23 cellular contexts compared by ENCODE assay signal in the genomic region with DNA sequence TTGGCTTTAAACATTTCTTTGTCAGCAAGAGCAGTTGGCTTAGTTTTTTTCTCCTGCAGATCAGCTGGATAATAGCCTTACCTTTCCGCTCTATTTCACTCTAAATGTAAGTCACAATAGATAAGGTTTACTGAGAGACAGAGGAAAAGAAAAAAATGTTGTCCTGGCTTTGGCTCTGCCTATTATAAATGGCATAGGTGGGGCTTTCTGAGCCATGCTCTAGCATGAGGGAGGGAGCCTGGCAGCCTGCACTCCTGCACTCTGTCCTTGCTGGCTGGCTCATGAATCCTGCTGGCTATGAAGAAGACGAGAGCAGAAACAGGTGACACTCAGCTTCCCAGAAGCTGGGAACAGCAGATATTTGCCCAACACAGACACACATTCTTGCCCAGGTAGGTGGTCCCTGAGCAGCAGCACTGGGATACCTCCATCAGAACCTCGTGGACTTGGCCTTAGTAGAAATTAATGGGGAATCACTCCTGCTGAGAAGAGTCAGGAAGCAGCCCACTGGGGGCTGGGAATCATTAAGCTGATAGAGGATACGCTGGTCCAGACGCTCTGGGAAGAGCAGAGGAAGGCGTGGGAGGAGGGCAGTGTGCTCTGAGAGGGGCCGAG.
DNase-seq lines count a peak whose midpoint lies in the region; ATAC-seq and TF ChIP-seq lines count a peak whose summit lies in the region.
"Had no signal": no experiment of that assay in that cellular context is flagged by ENCODE, and none has a peak within 500 bp of the region (broad histone marks: within the 10 kb centered on the region; RNA-seq: fewer than 3 reads in every experiment).

No MANE protein-coding gene starts in this region.

- H3K4me1 ChIP-seq in A673 (ENCODE audit: insufficient read depth, low read length, poor library complexity, severe bottlenecking) (no peaks in the 10 kb centered on the region), body of pancreas (peaks cover 13% of the 10 kb centered on the region)
- H3K4me1 ChIP-seq: BE2C, upper lobe of right lung had no signal

- DNase-seq in A673 (ENCODE audit: low spot score) (peak; percentile 29), NCI-H1694 (lab: John Stamatoyannopoulos, UW) (peak; percentile 26), body of pancreas (peak in 2 of 4 donors; percentile 28 to 61), mesenteric fat pad (ENCODE audit: low spot score) (peak; percentile 37), activated T-cell treated with anti-CD3 and anti-CD28 coated beads for 4 hours (no peak), H7 (no peak)
- no peak for DNase-seq in activated CD4-positive, alpha-beta T cell treated with anti-CD3 and anti-CD28 coated beads for 1 hour
- DNase-seq: activated CD4-positive, alpha-beta T cell treated with anti-CD3 and anti-CD28 coated beads for 48 hours; activated naive CD4-positive, alpha-beta T cell treated with anti-CD3 and anti-CD28 coated beads, Interleukin-2, amount 10 ng/mL, durations not matched to agents 7 days and 5 days; activated T-cell treated with anti-CD3 and anti-CD28 coated beads, Interleukin-2, amount 50 U/mL, for 72 hours; BE2C; DMS153; GF-D8; kidney glomerular epithelial cell; mammary epithelial cell; NCI-H526 treated with DMSO at 0.1 percent for 48 hours; nucleus accumbens; small intestine; stimulated activated CD4-positive, alpha-beta T cell treated with anti-CD3 and anti-CD28 coated beads, Interleukin-1b, Interleukin-23, amount 100 ng/mL, for 48 hours; T-cell; upper lobe of right lung had no signal

- H3K27me3 ChIP-seq in A673 (replicated peaks; ENCODE audit: insufficient read depth, low read depth, low read length, poor library complexity) (peaks cover 5% of the 10 kb centered on the region), body of pancreas (no peaks in the 10 kb centered on the region), H7 (ENCODE audit: control insufficient read depth, insufficient read depth, low read length) (no peaks in the 10 kb centered on the region)
- H3K27me3 ChIP-seq: BE2C, upper lobe of right lung had no signal

- no peak for TF ChIP-seq CTCF in A673 (conservative IDR thresholded peaks at IDR 0.05; ENCODE audit: low read depth, low read length)
- TF ChIP-seq CTCF in body of pancreas (IDR thresholded peaks at IDR 0.05), result no peak

- H3K9me3 ChIP-seq in A673 (ENCODE audit: low read depth, low read length, poor library complexity, severe bottlenecking) (no peaks in the 10 kb centered on the region), body of pancreas (no peaks in the 10 kb centered on the region)
- H3K9me3 ChIP-seq: BE2C, upper lobe of right lung had no signal

- CTCF ChIA-PET in A673 (lab: Charles Lee), result no interaction called here

- TF ChIP-seq POLR2A in body of pancreas (IDR thresholded peaks at IDR 0.05), result no peak

- no peak overlapping the region for H3K4me3 ChIP-seq in A673 (ENCODE audit: low read depth, low read length, poor library complexity, severe bottlenecking)
- no peak overlapping the region for H3K4me3 ChIP-seq in body of pancreas
- H3K4me3 ChIP-seq in H7 (ENCODE audit: insufficient read depth, low read depth, low read length), result no peak overlapping the region
- H3K4me3 ChIP-seq: upper lobe of right lung had no signal

- POLR2A ChIA-PET in A673 (lab: Charles Lee; ENCODE audit: low non-redundant PET), result no interaction called here

- no peaks in the 10 kb centered on the region for H3K36me3 ChIP-seq in A673 (ENCODE audit: insufficient read depth, low read length, poor library complexity, severe bottlenecking)
- H3K36me3 ChIP-seq in body of pancreas (replicated peaks in 1 of 2; ENCODE audit: insufficient read depth in 1 of 2, low read depth in 2 of 2), result no peaks in the 10 kb centered on the region
- no peaks in the 10 kb centered on the region for H3K36me3 ChIP-seq in H7 (replicated peaks; ENCODE audit: control insufficient read depth, insufficient read depth, low read length)
- H3K36me3 ChIP-seq: BE2C, upper lobe of right lung had no signal

- ATAC-seq in body of pancreas, result peak; percentile 74
- ATAC-seq in HG03460 (IDR thresholded peaks at IDR 0.05; ENCODE audit: unreplicated experiment), result no peak
- ATAC-seq: activated T-cell treated with anti-CD3 and anti-CD28 coated beads, Interleukin-2, amount 50 U/mL, for 72 hours; T-cell; upper lobe of right lung had no signal

- intact Hi-C loops in A673 (cut with micrococcal nuclease; ENCODE audit: unreplicated experiment), result no loop called here
- intact Hi-C loops in body of pancreas (cut with DNase I), result no loop called here

- no TSS peak for BruUV-seq in A673 (replicated peaks; lab: Mats Ljungman, UMichigan)

- H3K27ac ChIP-seq in A673 (ENCODE audit: low read depth, low read length, poor library complexity, severe bottlenecking) (no peak overlapping the region), body of pancreas (no peak overlapping the region)
- H3K27ac ChIP-seq: KMS-11, upper lobe of right lung had no signal

- 22 to 57% methylated on average over 6 to 7 of the region's 7 CpGs for whole genome bisulfite sequencing in body of pancreas, 2 donors

Comparison
In these comparisons a context has a peak if more than half of its experiments do, and no peak if none do; other contexts are left out.
1. DNase-seq: peak in A673 (single experiment), NCI-H1694 (single experiment) and mesenteric fat pad (single experiment); none in activated T-cell treated with anti-CD3 and anti-CD28 coated beads for 4 hours (single experiment), H7 (single experiment) and activated CD4-positive, alpha-beta T cell treated with anti-CD3 and anti-CD28 coated beads for 1 hour (single experiment).